ENCODE assay signal across 8 cellular contexts in genomic region chr3:38649500-38650247, GRCh38. TPM values are rescaled to one million over a fixed set of nuclear protein-coding genes. Genes with fewer than 3 reads are reported as not detected.
DNase-seq lines count a peak whose midpoint lies in the region; ATAC-seq, FAIRE-seq and TF ChIP-seq lines count a peak whose summit lies in the region.

SCN5A (minus strand) TSS chr3:38649687; CDS start chr3:38633307, 16,380 bp downstream.

- CTCF ChIA-PET in K562 (lab: Yijun Ruan, JAX; ENCODE audit: low intra/inter-chr PET ratio) = interaction anchor here (0.7 to 2.1 kb wide), 3 partner anchors 128 to 153 kb away, joined by 3 to 26 read pairs (median 5); no protein-coding TSS in a partner anchor

- TF ChIP-seq CTCF in GM12864 (IDR thresholded peaks at IDR 0.05; ENCODE audit: low read depth, low read length, missing control alignments) (no peak), K562 (IDR thresholded peaks at IDR 0.05 in 2 of 3, conservative IDR thresholded peaks at IDR 0.05 in 1 of 3; ENCODE audit: insufficient read depth in 2 of 3, low read depth in 1 of 3, low read length in 3 of 3) (no peak), keratinocyte (optimal IDR thresholded peaks at IDR 0.05 in 1 of 3, IDR thresholded peaks at IDR 0.05 in 1 of 3, conservative IDR thresholded peaks at IDR 0.05 in 1 of 3; ENCODE audit: extremely low read depth in 1 of 3, insufficient read depth in 2 of 3, low read length in 3 of 3) (no peak)

- H3K9me3 ChIP-seq in K562 (replicated peaks; ENCODE audit: control insufficient read depth, insufficient read depth, low read depth, low read length) = no peaks in the 10 kb centered on the region
- no peaks in the 10 kb centered on the region for H3K9me3 ChIP-seq in keratinocyte (ENCODE audit: control insufficient read depth, low read depth, low read length)

- TF ChIP-seq EP300 in K562 (IDR thresholded peaks at IDR 0.05; ENCODE audit: low read length) = no peak

- DNase-seq in GM12864 (ENCODE audit: low read depth) = no peak
- peak in 4 of 5 donors; percentile 26 to 54 (median 28) for DNase-seq in T-helper 1 cell
- peak; percentile 76 to 99 (median 97) for DNase-seq in K562 (ENCODE audit: extremely low read depth in 1 of 4, low spot score in 3 of 4)
- DNase-seq in keratinocyte (ENCODE audit: low read depth, low spot score) = no peak
- peak; percentile 11 to 33 for DNase-seq in stimulated activated CD4-positive, alpha-beta T cell treated with anti-CD3 and anti-CD28 coated beads, Interleukin-1b, Interleukin-23, amount 100 ng/mL, for 1 hour (ENCODE audit: low read depth in 2 of 2)

- in situ Hi-C loops in K562 (cut with MboI) = loop anchor here (5.0 to 10.0 kb wide), 3 partner anchors 125 to 532 kb away; no protein-coding TSS in a partner anchor

- H3K9me1 ChIP-seq in K562 (ENCODE audit: control insufficient read depth, insufficient read depth, low read length) (no peaks in the 10 kb centered on the region), keratinocyte (ENCODE audit: control insufficient read depth, extremely low read depth, insufficient read depth, low read length) (no peaks in the 10 kb centered on the region)

- H3K79me2 ChIP-seq in K562 (ENCODE audit: control insufficient read depth, insufficient read depth, low read length) (no peaks in the 10 kb centered on the region), keratinocyte (ENCODE audit: control insufficient read depth, insufficient read depth, low read length) (no peaks in the 10 kb centered on the region)

- H3K27me3 ChIP-seq in K562 (ENCODE audit: control insufficient read depth in 2 of 2, insufficient read depth in 2 of 2, low read length in 2 of 2) (peaks cover 16 to 49% of the 10 kb centered on the region in 2 experiments; a peak in 4 of 5 replicates), keratinocyte (ENCODE audit: control insufficient read depth, extremely low read depth, insufficient read depth, low read length) (peaks cover 39% of the 10 kb centered on the region)

- ATAC-seq in HG03159 (IDR thresholded peaks at IDR 0.05; ENCODE audit: unreplicated experiment) (peak; percentile 48), K562 (peak; percentile 93), HG03469 (IDR thresholded peaks at IDR 0.05; ENCODE audit: unreplicated experiment) (no peak), HG03108 (IDR thresholded peaks at IDR 0.05; ENCODE audit: unreplicated experiment) (no peak)

- POLR2A ChIA-PET in K562 (lab: Yijun Ruan, JAX) = no interaction called here

- no TSS peak for BruUV-seq in K562 (replicated peaks; lab: Mats Ljungman, UMichigan)

- 6% methylated on average over 33 of the region's 76 CpGs for WGBS in K562 (ENCODE audit: insufficient coverage, low coverage, missing lambda C conversion rate)

- H4K20me1 ChIP-seq in K562 (replicated peaks; ENCODE audit: control insufficient read depth, insufficient read depth, low read length) = peaks cover 9% of the 10 kb centered on the region; the same call in 1 of the 2 replicates
- H4K20me1 ChIP-seq in keratinocyte (ENCODE audit: control insufficient read depth, extremely low read depth, insufficient read depth, low read length) = no peaks in the 10 kb centered on the region

- peak within 1 kb of the TSS; percentile 58 to 92 for H3K9ac ChIP-seq in K562 (ENCODE audit: insufficient read depth in 1 of 2, low read depth in 2 of 2, low read length in 2 of 2)
- no peak within 1 kb of the TSS for H3K9ac ChIP-seq in keratinocyte (ENCODE audit: control insufficient read depth, extremely low read depth, insufficient read depth, low read length)

- dilution Hi-C loops in keratinocyte (cut with MboI; ENCODE audit: extremely low pct_ligation_motif_present, low sequenced_read_pairs) = loop anchor here (10.0 kb wide), 1 partner anchor 135 kb away; no protein-coding TSS in a partner anchor

- peak; percentile 61; the same call in 1 of the 2 replicates for TF ChIP-seq POLR2A in K562 (conservative IDR thresholded peaks at IDR 0.05)

- intact Hi-C loops in K562 (cut with micrococcal nuclease) = loop anchor here (10.0 kb wide), 2 partner anchors 355 to 515 kb away; partner anchors contain the start of genes ACAA1 and MYD88

- H3K4me3 ChIP-seq in GM12864 (ENCODE audit: low read depth, low read length) (peak within 1 kb of the TSS; percentile 39), K562 (peak within 1 kb of the TSS; percentile 37), keratinocyte (ENCODE audit: control insufficient read depth in 2 of 3, extremely low read depth in 1 of 3, insufficient read depth in 2 of 3, low read depth in 1 of 3, low read length in 3 of 3) (peak within 1 kb of the TSS; percentile 24 to 45 (median 33))

- FAIRE-seq in K562 (lab: Jason Lieb, UNC) = no peak
- FAIRE-seq in keratinocyte (lab: Jason Lieb, UNC) = no peak

- H3K4me1 ChIP-seq in K562 (replicated peaks in 1 of 2; ENCODE audit: control insufficient read depth in 2 of 2, insufficient read depth in 2 of 2, low read length in 2 of 2) (peaks cover 6 to 18% of the 10 kb centered on the region in 2 experiments), keratinocyte (ENCODE audit: control insufficient read depth, extremely low read depth, insufficient read depth, low read length) (peaks cover 3% of the 10 kb centered on the region)

- H3K4me2 ChIP-seq in K562 (ENCODE audit: insufficient read depth, low read length) (peak within 1 kb of the TSS; percentile 86), keratinocyte (ENCODE audit: control insufficient read depth, extremely low read depth, insufficient read depth, low read depth, low read length) (peak within 1 kb of the TSS; percentile 74)

- H2AFZ ChIP-seq in K562 (ENCODE audit: low read depth, low read length) (peak within 1 kb of the TSS; percentile 98), keratinocyte (ENCODE audit: control insufficient read depth, low read length) (peak within 1 kb of the TSS; percentile 75)

- TF ChIP-seq RAD21 in K562 (CRISPR knock-in tag; conservative IDR thresholded peaks at IDR 0.05 in 1 of 2, IDR thresholded peaks at IDR 0.05 in 1 of 2) = no peak

- H3K36me3 ChIP-seq in K562 (ENCODE audit: control insufficient read depth, insufficient read depth, low read length) (no peaks in the 10 kb centered on the region), keratinocyte (ENCODE audit: control insufficient read depth in 2 of 2, extremely low read depth in 1 of 2, insufficient read depth in 2 of 2, low read length in 2 of 2) (no peaks in the 10 kb centered on the region)

- no peak within 1 kb of the TSS; the same call in 2 of the 3 replicates for H3K27ac ChIP-seq in K562 (ENCODE audit: extremely low read depth, low read depth, low read length)
- H3K27ac ChIP-seq in keratinocyte (ENCODE audit: control insufficient read depth, insufficient read depth, low read length) = no peak within 1 kb of the TSS

TF ChIP-seq in K562, 482 proteins besides CTCF, POLR2A, EP300 and RAD21 (continues in another document):
- TF ChIP-seq SOX6 (IDR thresholded peaks at IDR 0.05) = no peak
- TF ChIP-seq ZNF780A (CRISPR knock-in tag; IDR thresholded peaks at IDR 0.05) = no peak
- TF ChIP-seq PHF8 (IDR thresholded peaks at IDR 0.05; ENCODE audit: borderline replicate concordance, low read length) = peak; percentile 21; the same call in 1 of the 2 replicates
- peak; percentile 84 for TF ChIP-seq EGR1 (conservative IDR thresholded peaks at IDR 0.05)
- TF ChIP-seq EP400 (IDR thresholded peaks at IDR 0.05) = peak; percentile 33; the same call in 1 of the 2 replicates
- no peak for TF ChIP-seq GABPA (tag; conservative IDR thresholded peaks at IDR 0.05; ENCODE audit: low read depth)
- TF ChIP-seq SAP30 (IDR thresholded peaks at IDR 0.05; ENCODE audit: borderline replicate concordance, insufficient read depth, low read depth, low read length, poor library complexity, severe bottlenecking) = no peak
- peak; percentile 67 for TF ChIP-seq USF1 (CRISPR knock-in tag; IDR thresholded peaks at IDR 0.05)
- no peak for TF ChIP-seq SRSF3 (IDR thresholded peaks at IDR 0.05; ENCODE audit: insufficient read depth, low read length)
- peak; percentile 67 for TF ChIP-seq MYC (IDR thresholded peaks at IDR 0.05; ENCODE audit: low read depth, low read length)
- no peak for TF ChIP-seq MYC (CRISPR knock-in tag; IDR thresholded peaks at IDR 0.05; ENCODE audit: borderline replicate concordance, low read depth)

RNA-seq across cellular contexts. Expression of gene SCN5A, which starts in this region (rescaled TPM):
- total RNA-seq in K562 (2011; cell fraction: chromatin; rRNA removed; ENCODE audit: low replicate concordance) = 0.44 and 1.00 TPM in 2 replicates
- total RNA-seq in K562 (2011; cell fraction: nucleolus; rRNA removed) = 0.66 and 0.67 TPM in 2 replicates
- 0.08 and 0.66 TPM in 2 replicates for total RNA-seq in K562 (2011; cell fraction: nucleoplasm; rRNA removed)
- total RNA-seq in K562 (2014; rRNA removed) (0.41 and 0.45 TPM in 2 replicates), K562 (2014; rRNA removed; fragmentation: Illumina TruSeq; extraction: Trizol) (not detected in 2 replicates), K562 (2015; rRNA removed; fragmentation: Illumina TruSeq; extraction: Trizol) (0.07 and 0.26 TPM in 2 replicates), K562 (2021) (0.22 and 0.27 TPM in 2 replicates)
- polyA plus RNA-seq in K562 (2011; rRNA removed) (0.10 and 0.11 TPM in 2 replicates), K562 (2014; fragmentation: Illumina TruSeq; extraction: Trizol) (0.21 and 0.40 TPM in 2 replicates), K562 (2014; fragmentation: Nextera tagmentation; extraction: Ambion mirVana) (under 1 TPM in 1 of 2 experiments, not detected in 1; 0.15 TPM), K562 (2014; rRNA removed) (0.34 and 1.4 TPM in 2 replicates), keratinocyte (0.06 to 0.26 TPM (median 0.24 TPM) in 3 replicates)
- polyA plus RNA-seq in K562 (2011; cell fraction: cytosol; rRNA removed) = 0.07 and 0.45 TPM in 2 replicates
- 0.01 and 0.16 TPM in 2 replicates for polyA plus RNA-seq in K562 (2011; cell fraction: nucleus; rRNA removed)
- 0.11 and 0.21 TPM in 2 replicates for polyA plus RNA-seq in K562 (2012)
- 0.49 TPM in 1 of 2 replicates, not detected in the other for polyA minus RNA-seq in K562 (2011; rRNA and poly(A)+ RNA removed)
- polyA minus RNA-seq in K562 (2011; cell fraction: cytosol; rRNA and poly(A)+ RNA removed) = not detected in 2 replicates
- polyA minus RNA-seq in K562 (2011; cell fraction: nucleus; rRNA and poly(A)+ RNA removed) = 0.22 and 0.67 TPM in 2 replicates
- not detected for polyA plus RNA-seq in keratinocyte (2011; ENCODE audit: low read depth)
- polyA plus RNA-seq in keratinocyte (2011; cell fraction: cytosol; rRNA removed) = 0.18 TPM in 2 replicates
- polyA plus RNA-seq in keratinocyte (2011; cell fraction: nucleus; rRNA removed) = 0.06 and 0.45 TPM in 2 replicates
- 0.04 and 0.06 TPM in 2 replicates for polyA plus RNA-seq in keratinocyte (2012; ENCODE audit: low replicate concordance)
- polyA minus RNA-seq in keratinocyte = 0.30 to 0.32 TPM in 2 of 3 replicates, not detected in the other
- not detected for polyA minus RNA-seq in keratinocyte (2011; cell fraction: cytosol; rRNA and poly(A)+ RNA removed)
- 0.54 TPM in 1 of 2 replicates, not detected in the other for polyA minus RNA-seq in keratinocyte (2011; cell fraction: nucleus; rRNA and poly(A)+ RNA removed)

Comparison
In these comparisons a context has a peak if more than half of its experiments do, and no peak if none do; other contexts are left out.
1. DNase-seq: peak in T-helper 1 cell (4 of 5), K562 (4 of 4) and stimulated activated CD4-positive, alpha-beta T cell treated with anti-CD3 and anti-CD28 coated beads, Interleukin-1b, Interleukin-23, amount 100 ng/mL, for 1 hour (2 of 2); none in GM12864 (single experiment) and keratinocyte (single experiment).
2. ATAC-seq: peak in HG03159 (single experiment) and K562 (single experiment); none in HG03469 (single experiment) and HG03108 (single experiment).
3. Peak in every context shown above with its lines, with median percentiles within 50 percentile points of each other: H3K4me3 ChIP-seq.